In the genomic region with DNA sequence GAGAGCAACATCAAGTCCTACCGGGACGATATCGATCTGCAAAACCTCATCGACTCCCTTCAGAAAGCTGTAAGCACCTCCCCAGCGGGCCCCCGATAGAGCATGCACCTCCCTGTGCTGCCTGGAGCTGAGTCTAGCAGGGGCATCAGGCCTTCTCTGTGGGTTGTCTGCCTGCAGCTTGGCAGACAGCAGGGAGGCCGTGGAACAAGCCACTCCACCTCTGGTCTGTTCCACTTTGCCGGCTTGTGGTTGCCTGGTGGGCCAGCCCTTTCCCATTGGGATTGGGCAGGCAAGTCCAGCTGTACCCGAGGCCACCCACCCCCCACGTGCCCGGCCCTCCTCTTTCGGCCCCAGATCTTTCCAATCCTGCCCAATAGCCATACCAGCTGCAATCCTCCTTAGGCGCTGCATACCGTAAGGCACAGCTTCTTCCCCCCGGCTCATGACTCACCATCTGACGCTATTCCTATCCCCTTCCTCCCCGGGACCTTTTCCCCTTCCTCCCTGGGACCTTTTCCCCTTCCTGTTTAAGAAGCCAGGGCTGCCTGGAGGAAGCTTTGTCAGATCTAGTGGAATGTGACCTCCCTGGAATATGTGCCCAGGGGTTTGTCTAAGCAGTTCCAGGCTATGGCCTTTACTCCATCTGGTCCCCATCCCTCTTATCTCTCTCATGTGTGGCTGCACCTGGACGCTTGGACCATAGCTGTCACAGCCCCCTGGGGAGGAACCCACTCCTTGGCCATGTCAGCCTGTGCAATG, we compare ENCODE assay signal across 8 cellular contexts. TPM values are rescaled to one million over a fixed set of nuclear protein-coding genes. Genes with fewer than 3 reads are reported as not detected.
DNase-seq lines count a peak whose midpoint lies in the region; ATAC-seq and TF ChIP-seq lines count a peak whose summit lies in the region.

No MANE protein-coding gene starts in this region.

- CTCF ChIA-PET in BJ (lab: Yijun Ruan, JAX) (interaction anchor here (0.6 to 19.0 kb wide), 5 partner anchors 11 to 573 kb away, joined by 3 to 661 read pairs (median 3); a partner anchor contains a TSS), RWPE1 (lab: Yijun Ruan, JAX) (interaction anchor here (1.0 kb wide), 1 partner anchor 66 kb away, joined by 9 read pairs; no protein-coding TSS in a partner anchor)

- H3K4me3 ChIP-seq in BJ (ENCODE audit: low read depth, low read length) (no peak overlapping the region), tibial nerve (no peak overlapping the region)

- H3K36me3 Mint-ChIP-seq in endothelial cell (ENCODE audit: low read depth, unreplicated experiment) (peaks cover 42% of the 10 kb centered on the region), mesothelial cell of epicardium (peaks cover 26% of the 10 kb centered on the region)

- H3K27me3 ChIP-seq in BJ (ENCODE audit: control insufficient read depth, insufficient read depth, low read length) = no peaks in the 10 kb centered on the region
- no peaks in the 10 kb centered on the region for H3K27me3 ChIP-seq in tibial nerve

- 54 to 59% methylated on average over 11 to 18 of the region's 18 CpGs for WGBS in tibial nerve, 2 donors

- TF ChIP-seq CTCF in BJ (IDR thresholded peaks at IDR 0.05; ENCODE audit: insufficient read depth, low read depth, low read length) (no peak), RWPE1 (conservative IDR thresholded peaks at IDR 0.05; ENCODE audit: low read depth) (no peak), endothelial cell (IDR thresholded peaks at IDR 0.05; ENCODE audit: unreplicated experiment) (no peak), mesothelial cell of epicardium (IDR thresholded peaks at IDR 0.05; ENCODE audit: unreplicated experiment) (no peak), tibial nerve (IDR thresholded peaks at IDR 0.05) (no peak)

- no peaks in the 10 kb centered on the region for H3K9me3 Mint-ChIP-seq in endothelial cell (ENCODE audit: unreplicated experiment)
- H3K9me3 Mint-ChIP-seq in mesothelial cell of epicardium = no peaks in the 10 kb centered on the region

- H3K4me1 ChIP-seq in tibial nerve = peaks cover 0 to 58% (median 17%) of the 10 kb centered on the region in 4 donors

- no peaks in the 10 kb centered on the region for H3K9me3 ChIP-seq in tibial nerve

- peak in 1 of 2 donors; percentile 64 for TF ChIP-seq EP300 in tibial nerve (IDR thresholded peaks at IDR 0.05)

- H3K4me3 Mint-ChIP-seq in endothelial cell (ENCODE audit: unreplicated experiment) (peak overlapping the region; percentile 60), mesothelial cell of epicardium (no peak overlapping the region)

- ATAC-seq in GM19351 (IDR thresholded peaks at IDR 0.05; ENCODE audit: unreplicated experiment) (no peak), GM21737 (IDR thresholded peaks at IDR 0.05; ENCODE audit: unreplicated experiment) (no peak)

- H3K27me3 Mint-ChIP-seq in endothelial cell (ENCODE audit: unreplicated experiment) = no peaks in the 10 kb centered on the region
- no peaks in the 10 kb centered on the region for H3K27me3 Mint-ChIP-seq in mesothelial cell of epicardium (ENCODE audit: low read depth)

- peak; percentile 38 for DNase-seq in BJ (ENCODE audit: low read depth)
- peak; percentile 96 for DNase-seq in RWPE1 (ENCODE audit: low spot score)
- DNase-seq in endothelial cell (ENCODE audit: low spot score) = peak; percentile 58
- DNase-seq in mesothelial cell of epicardium (ENCODE audit: low spot score in 2 of 2, unreplicated experiment in 2 of 2) = no peak
- no peak for DNase-seq in tibial nerve (ENCODE audit: low spot score in 2 of 2)
- DNase-seq in UCSD-AML1 (lab: John Stamatoyannopoulos, UW; ENCODE audit: unreplicated experiment) = no peak

- no peak for TF ChIP-seq POLR2A in tibial nerve (IDR thresholded peaks at IDR 0.05)

- H3K27ac Mint-ChIP-seq in endothelial cell (ENCODE audit: unreplicated experiment) (peak overlapping the region; percentile 92), mesothelial cell of epicardium (peak overlapping the region; percentile 50)

- H3K27ac ChIP-seq in RWPE1 (peak overlapping the region; percentile 81), tibial nerve (peak overlapping the region in 2 of 4 donors; percentile 23 to 29)

- H3K4me1 Mint-ChIP-seq in endothelial cell (ENCODE audit: unreplicated experiment) (peaks cover 51% of the 10 kb centered on the region), mesothelial cell of epicardium (peaks cover 41% of the 10 kb centered on the region)

- H3K36me3 ChIP-seq in BJ (ENCODE audit: control insufficient read depth, insufficient read depth, low read length) (peaks cover 13% of the 10 kb centered on the region), tibial nerve (peaks cover 4 to 80% (median 32%) of the 10 kb centered on the region in 3 donors)

- POLR2A ChIA-PET in BJ (lab: Charles Lee) (no interaction called here), RWPE1 (lab: Yijun Ruan, JAX; ENCODE audit: low non-redundant PET) (interaction anchor here (0.5 to 0.6 kb wide), 2 partner anchors 48 to 99 kb away, joined by 3 to 4 read pairs; no protein-coding TSS in a partner anchor)

RNA-seq across cellular contexts. Expression of a gene that starts 28.1 kb away (rescaled TPM):
- not detected in 2 replicates for polyA plus RNA-seq in BJ (2011; rRNA removed)
- not detected in 2 replicates for polyA minus RNA-seq in BJ (2011; rRNA and poly(A)+ RNA removed)
- total RNA-seq in endothelial cell (ENCODE audit: unreplicated experiment) (0.23 TPM), mesothelial cell of epicardium (0.27 to 0.29 TPM (median 0.27 TPM) in 3 replicates), tibial nerve (not detected)

RNA-seq across cellular contexts. Expression of a gene that starts 55.5 kb away (rescaled TPM):
- 18.3 and 33.3 TPM in 2 replicates for polyA plus RNA-seq in BJ (2011; rRNA removed)
- polyA minus RNA-seq in BJ (2011; rRNA and poly(A)+ RNA removed) = 19.5 and 22.7 TPM in 2 replicates
- total RNA-seq in endothelial cell (ENCODE audit: unreplicated experiment) (147 TPM), mesothelial cell of epicardium (106 to 113 TPM (median 109 TPM) in 3 replicates), tibial nerve (100 to 1,000 TPM; 123 to 163 (median 150) TPM)

Comparison
In these comparisons a context has a peak if more than half of its experiments do, and no peak if none do; other contexts are left out.
1. DNase-seq: peak in BJ (single experiment), RWPE1 (single experiment) and endothelial cell (single experiment); none in mesothelial cell of epicardium (0 of 2), tibial nerve (0 of 2) and UCSD-AML1 (single experiment).